In the genomic region with DNA sequence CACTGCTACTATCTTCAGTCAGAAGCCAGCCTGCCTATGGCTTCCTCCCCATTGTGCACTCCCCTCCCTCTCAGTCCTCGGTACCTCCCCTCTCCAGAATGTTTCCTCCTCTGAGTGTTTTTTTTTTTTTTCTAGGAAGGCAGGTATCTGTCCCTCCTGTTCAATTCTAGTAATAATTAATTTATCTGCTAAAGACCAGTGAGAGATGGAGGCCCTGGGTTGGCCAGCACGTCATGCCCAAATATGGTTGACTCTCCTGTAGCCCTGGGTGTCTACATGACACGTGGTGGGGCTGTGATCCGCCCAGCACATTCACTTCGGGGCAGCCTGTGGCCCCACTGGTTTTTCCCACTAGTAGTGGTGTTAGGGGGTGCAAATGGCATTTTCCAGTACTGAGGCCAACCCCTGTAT, we compare ENCODE assay signal across 8 cellular contexts. TPM values are rescaled to one million over a fixed set of nuclear protein-coding genes. Genes with fewer than 3 reads are reported as not detected.
DNase-seq lines count a peak whose midpoint lies in the region; ATAC-seq and TF ChIP-seq lines count a peak whose summit lies in the region.

No MANE protein-coding gene starts in this region.

- peak overlapping the region; percentile 66 for H3K4me3 ChIP-seq in HUES6 (ENCODE audit: low read depth, low read length)
- H3K4me3 ChIP-seq in brain microvascular endothelial cell (ENCODE audit: low read depth, low read length) = peak overlapping the region; percentile 55
- H3K4me3 ChIP-seq in osteoblast (ENCODE audit: insufficient read depth, low read length) = peak overlapping the region; percentile 80
- no peak overlapping the region for H3K4me3 ChIP-seq in BE2C (ENCODE audit: low read depth, low read length)

- peak overlapping the region; percentile 82 for H3K9ac ChIP-seq in HUES6 (ENCODE audit: low read length)

- peaks cover 24% of the 10 kb centered on the region for H3K36me3 ChIP-seq in HUES6 (ENCODE audit: control insufficient read depth, insufficient read depth, low read length)
- H3K36me3 ChIP-seq in brain microvascular endothelial cell (replicated peaks) = peaks cover 21% of the 10 kb centered on the region
- H3K36me3 ChIP-seq in osteoblast (ENCODE audit: insufficient read depth, low read length) = no peaks in the 10 kb centered on the region
- peaks cover 12% of the 10 kb centered on the region for H3K36me3 ChIP-seq in BE2C

- H3K4me1 ChIP-seq in HUES6 (ENCODE audit: control insufficient read depth, insufficient read depth, low read length) (peaks cover 33% of the 10 kb centered on the region; the same call in 1 of the 2 replicates), osteoblast (ENCODE audit: insufficient read depth, low read length) (peaks cover 16% of the 10 kb centered on the region), BE2C (no peaks in the 10 kb centered on the region; the same call in none of the 2 replicates)

- H3K4me3 Mint-ChIP-seq in Calu3 (ENCODE audit: low read depth, unreplicated experiment) = peak overlapping the region; percentile 79

- H3K36me3 Mint-ChIP-seq in Calu3 (ENCODE audit: insufficient read depth, unreplicated experiment) = peaks cover 69% of the 10 kb centered on the region

- no peak for ATAC-seq in HG02884 (IDR thresholded peaks at IDR 0.05; ENCODE audit: unreplicated experiment)

- H3K9me3 ChIP-seq in HUES6 (ENCODE audit: control insufficient read depth, insufficient read depth, low read depth, low read length) = peaks cover 2% of the 10 kb centered on the region; the same call in 1 of the 2 replicates
- H3K9me3 ChIP-seq in osteoblast (ENCODE audit: low read depth, low read length) = no peaks in the 10 kb centered on the region
- no peaks in the 10 kb centered on the region for H3K9me3 ChIP-seq in BE2C

- H3K4me1 Mint-ChIP-seq in Calu3 (ENCODE audit: low read depth, unreplicated experiment) = peaks cover 9% of the 10 kb centered on the region

- BruUV-seq in Calu3 (replicated peaks; lab: Mats Ljungman, UMichigan) = no TSS peak

- peak; percentile 82 for DNase-seq in Calu3
- DNase-seq in brain microvascular endothelial cell = peak; percentile 48
- peak; percentile 97 for DNase-seq in osteoblast (ENCODE audit: insufficient read length, low spot score, missing footprints)
- no peak for DNase-seq in NCI-H446 (lab: John Stamatoyannopoulos, UW)
- no peak for DNase-seq in DMS153 (lab: John Stamatoyannopoulos, UW)
- DNase-seq in BE2C = no peak

- in situ Hi-C loops in brain microvascular endothelial cell (cut with HindIII; ENCODE audit: low pct_ligation_motif_present, low sequenced_read_pairs) = no loop called here

- peak overlapping the region; percentile 72 for H3K4me2 ChIP-seq in osteoblast (ENCODE audit: insufficient read depth, low read length)

- intact Hi-C loops in Calu3 (cut with micrococcal nuclease; ENCODE audit: unreplicated experiment) = no loop called here

- CTCF ChIA-PET in Calu3 (lab: Charles Lee) = interaction anchor here (0.8 to 1.7 kb wide), 7 partner anchors 9 to 154 kb away, joined by 5 to 8 read pairs (median 6); partner anchors contain the start of genes ATP6AP1 and DNASE1L1

- peaks cover 48% of the 10 kb centered on the region for H3K79me2 ChIP-seq in osteoblast (ENCODE audit: insufficient read depth, low read length)

- H4K20me1 ChIP-seq in osteoblast (ENCODE audit: insufficient read depth, low read length) = peaks cover 10% of the 10 kb centered on the region

- peak overlapping the region; percentile 80 for H3K27ac Mint-ChIP-seq in Calu3 (ENCODE audit: unreplicated experiment)

- peak overlapping the region; percentile 84; the same call in 1 of the 2 replicates for H3K27ac ChIP-seq in HUES6 (ENCODE audit: low read depth, low read length)
- H3K27ac ChIP-seq in brain microvascular endothelial cell = no peak overlapping the region
- no peak overlapping the region for H3K27ac ChIP-seq in osteoblast (ENCODE audit: low read depth, low read length)

- no peak overlapping the region for H2AFZ ChIP-seq in osteoblast (ENCODE audit: low read length)

- H3K9me3 Mint-ChIP-seq in Calu3 (ENCODE audit: low read depth, unreplicated experiment) = no peaks in the 10 kb centered on the region

- H3K27me3 ChIP-seq in HUES6 (ENCODE audit: control insufficient read depth, insufficient read depth, low read length) = no peaks in the 10 kb centered on the region
- no peaks in the 10 kb centered on the region for H3K27me3 ChIP-seq in brain microvascular endothelial cell (replicated peaks)
- no peaks in the 10 kb centered on the region for H3K27me3 ChIP-seq in osteoblast (ENCODE audit: insufficient read depth, low read length)
- no peaks in the 10 kb centered on the region for H3K27me3 ChIP-seq in BE2C

- no peaks in the 10 kb centered on the region for H3K27me3 Mint-ChIP-seq in Calu3 (ENCODE audit: unreplicated experiment)

- TF ChIP-seq CTCF in Calu3 (IDR thresholded peaks at IDR 0.05; ENCODE audit: unreplicated experiment) = no peak
- no peak for TF ChIP-seq CTCF in brain microvascular endothelial cell (IDR thresholded peaks at IDR 0.05; ENCODE audit: low read depth, low read length, missing control alignments)
- TF ChIP-seq CTCF in osteoblast (IDR thresholded peaks at IDR 0.05; ENCODE audit: extremely low read depth, low read depth, low read length) = no peak
- TF ChIP-seq CTCF in BE2C (IDR thresholded peaks at IDR 0.05; ENCODE audit: low read depth, low read length) = no peak

RNA-seq across cellular contexts. Expression of gene FLNA, which starts 1.8 kb away (rescaled TPM):
- total RNA-seq in Calu3 (2022) (973 and 1,240 TPM in 2 replicates), osteoblast (2,632 and 3,431 TPM in 2 replicates)
- 487 TPM for polyA plus RNA-seq in BE2C (2012; ENCODE audit: insufficient read depth, insufficient read length, low read depth)

RNA-seq across cellular contexts. Expression of gene EMD, which starts 6.5 kb away (rescaled TPM):
- 75.1 TPM in 2 replicates for total RNA-seq in Calu3 (2022)
- 28.0 and 29.7 TPM in 2 replicates for total RNA-seq in osteoblast
- polyA plus RNA-seq in BE2C (2012; ENCODE audit: insufficient read depth, insufficient read length, low read depth) = 182 TPM

RNA-seq across cellular contexts. Expression of gene RPL10, which starts 25.6 kb away (rescaled TPM):
- total RNA-seq in Calu3 (2022) = 1,458 and 1,495 TPM in 2 replicates
- total RNA-seq in osteoblast = 1,832 and 2,517 TPM in 2 replicates
- 1,809 TPM for polyA plus RNA-seq in BE2C (2012; ENCODE audit: insufficient read depth, insufficient read length, low read depth)

RNA-seq across cellular contexts. Expression of gene DNASE1L1, which starts 36.4 kb away (rescaled TPM):
- total RNA-seq in Calu3 (2022) (28.8 and 30.6 TPM in 2 replicates), osteoblast (58.9 and 74.6 TPM in 2 replicates)
- 20.5 TPM for polyA plus RNA-seq in BE2C (2012; ENCODE audit: insufficient read depth, insufficient read length, low read depth)

RNA-seq across cellular contexts. Expression of gene TAFAZZIN, which starts 38.7 kb away (rescaled TPM):
- total RNA-seq in Calu3 (2022) = 55.0 and 56.3 TPM in 2 replicates
- total RNA-seq in osteoblast = 15.6 and 19.2 TPM in 2 replicates
- 35.5 TPM for polyA plus RNA-seq in BE2C (2012; ENCODE audit: insufficient read depth, insufficient read length, low read depth)

Comparison
In these comparisons a context has a peak if more than half of its experiments do, and no peak if none do; other contexts are left out.
1. DNase-seq: peak in Calu3 (single experiment), brain microvascular endothelial cell (single experiment) and osteoblast (single experiment); none in NCI-H446 (0 of 2), DMS153 (single experiment) and BE2C (single experiment).